ENCODE assay signal across 8 cellular contexts in the genomic region with DNA sequence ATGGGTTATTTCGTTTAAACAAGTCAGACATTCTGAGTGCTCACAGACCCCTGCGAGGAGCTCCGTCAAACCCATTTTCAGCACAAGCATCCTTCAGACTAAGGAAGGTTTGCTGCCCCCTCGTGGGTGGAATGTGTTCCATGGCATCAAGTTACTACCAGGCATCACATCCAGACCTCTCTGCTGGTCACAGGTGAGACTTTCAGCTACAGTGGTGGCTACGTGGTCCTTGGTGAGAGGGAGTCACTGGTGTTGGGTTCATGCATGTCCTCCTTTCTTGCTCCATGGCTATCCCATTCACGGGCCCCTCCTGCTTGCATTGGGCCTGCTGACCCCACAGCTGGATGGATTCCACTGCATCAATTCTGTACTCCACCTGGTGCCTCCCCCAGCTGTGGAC. TPM values are rescaled to one million over a fixed set of nuclear protein-coding genes. Genes with fewer than 3 reads are reported as not detected.
A peak's percentile ranks its signal among the peaks of the same experiment; 100 is the strongest.
DNase-seq lines count a peak whose midpoint lies in the region; ATAC-seq and TF ChIP-seq lines count a peak whose summit lies in the region.

No MANE protein-coding gene starts in this region.

- POLR2A ChIA-PET in HEK293 (lab: Yijun Ruan, JAX) = interaction anchor here (0.5 to 2.0 kb wide), 5 partner anchors 37 to 77 kb away, joined by 3 to 6 read pairs (median 3); partner anchors contain the start of genes MBOAT7, RPS9 and TSEN34

- no peak overlapping the region for H3K27ac Mint-ChIP-seq in activated T-cell treated with anti-CD3 and anti-CD28 coated beads, Interleukin-2, amount 50 U/mL, for 24 hours

- peak; percentile 82 for DNase-seq in OCI-M1 (lab: John Stamatoyannopoulos, UW)
- peak; percentile 77 for DNase-seq in activated T-cell treated with anti-CD3 and anti-CD28 coated beads, Interleukin-2, amount 50 U/mL, for 24 hours
- DNase-seq in fibroblast of the conjunctiva (ENCODE audit: low read depth) = peak; percentile 43
- peak in 31 of 56 donors; percentile 4 to 72 (median 35) for DNase-seq in nucleus accumbens (lab: John Stamatoyannopoulos, UW)
- DNase-seq in testis = peak; percentile 91

- H3K36me3 Mint-ChIP-seq in activated T-cell treated with anti-CD3 and anti-CD28 coated beads, Interleukin-2, amount 50 U/mL, for 24 hours (ENCODE audit: low read depth) = no peaks in the 10 kb centered on the region

- intact Hi-C loops in testis (cut with DNase I; ENCODE audit: low total_unique reads) = no loop called here

- no peak overlapping the region for H3K4me3 Mint-ChIP-seq in activated T-cell treated with anti-CD3 and anti-CD28 coated beads, Interleukin-2, amount 50 U/mL, for 24 hours

- H3K4me3 ChIP-seq in HEK293 (ENCODE audit: low read depth, low read length) (no peak overlapping the region), testis (no peak overlapping the region)

- no peaks in the 10 kb centered on the region for H3K4me1 ChIP-seq in HEK293 (ENCODE audit: control insufficient read depth, insufficient read depth, low read length)
- H3K4me1 ChIP-seq in testis = no peaks in the 10 kb centered on the region

- H3K9me3 ChIP-seq in HEK293 (ENCODE audit: control insufficient read depth, insufficient read depth, low read depth, low read length) (no peaks in the 10 kb centered on the region), testis (no peaks in the 10 kb centered on the region)

- H3K27me3 Mint-ChIP-seq in activated T-cell treated with anti-CD3 and anti-CD28 coated beads, Interleukin-2, amount 50 U/mL, for 24 hours = peaks cover 34% of the 10 kb centered on the region

- CTCF ChIA-PET in HEK293 (lab: Yijun Ruan, JAX) = interaction anchor here (0.5 to 4.0 kb wide), 50 partner anchors 8 to 1173 kb away, joined by 3 to 28 read pairs (median 6); partner anchors contain the start of genes LILRA6, LILRB5, MBOAT7 and TMC4

- no peak for TF ChIP-seq POLR2A in testis (IDR thresholded peaks at IDR 0.05)

- H3K4me1 Mint-ChIP-seq in activated T-cell treated with anti-CD3 and anti-CD28 coated beads, Interleukin-2, amount 50 U/mL, for 24 hours (ENCODE audit: low read depth) = peaks cover 2% of the 10 kb centered on the region

- ATAC-seq in GM18502 (IDR thresholded peaks at IDR 0.05; ENCODE audit: poor library complexity, unreplicated experiment) = no peak

- no peaks in the 10 kb centered on the region for H3K27me3 ChIP-seq in testis

- H3K36me3 ChIP-seq in HEK293 (ENCODE audit: control insufficient read depth in 2 of 2, insufficient read depth in 1 of 2, low read length in 2 of 2) (no peaks in the 10 kb centered on the region; a peak in 1 of 3 replicates), testis (ENCODE audit: low read depth, missing control alignments) (no peaks in the 10 kb centered on the region)

- no peaks in the 10 kb centered on the region for H3K9me3 Mint-ChIP-seq in activated T-cell treated with anti-CD3 and anti-CD28 coated beads, Interleukin-2, amount 50 U/mL, for 24 hours

- H3K27ac ChIP-seq in C4-2B (no peak overlapping the region), HEK293 (ENCODE audit: extremely low read depth, low read depth, low read length) (no peak overlapping the region), testis (no peak overlapping the region)

- TF ChIP-seq CTCF in C4-2B (conservative IDR thresholded peaks at IDR 0.05) = peak; percentile 86
- TF ChIP-seq CTCF in HEK293 (tag by site-specific recombination; IDR thresholded peaks at IDR 0.05) = peak; percentile 52
- peak; percentile 40 to 69 (median 52) for TF ChIP-seq CTCF in testis (IDR thresholded peaks at IDR 0.05)

- 15 to 17% methylated on average over 5 to 6 of the region's 6 CpGs for WGBS in testis, 2 donors

TF ChIP-seq in HEK293, 187 proteins besides CTCF, POLR2A, EP300 and RAD21:
- TF ChIP-seq, protein P1, sequence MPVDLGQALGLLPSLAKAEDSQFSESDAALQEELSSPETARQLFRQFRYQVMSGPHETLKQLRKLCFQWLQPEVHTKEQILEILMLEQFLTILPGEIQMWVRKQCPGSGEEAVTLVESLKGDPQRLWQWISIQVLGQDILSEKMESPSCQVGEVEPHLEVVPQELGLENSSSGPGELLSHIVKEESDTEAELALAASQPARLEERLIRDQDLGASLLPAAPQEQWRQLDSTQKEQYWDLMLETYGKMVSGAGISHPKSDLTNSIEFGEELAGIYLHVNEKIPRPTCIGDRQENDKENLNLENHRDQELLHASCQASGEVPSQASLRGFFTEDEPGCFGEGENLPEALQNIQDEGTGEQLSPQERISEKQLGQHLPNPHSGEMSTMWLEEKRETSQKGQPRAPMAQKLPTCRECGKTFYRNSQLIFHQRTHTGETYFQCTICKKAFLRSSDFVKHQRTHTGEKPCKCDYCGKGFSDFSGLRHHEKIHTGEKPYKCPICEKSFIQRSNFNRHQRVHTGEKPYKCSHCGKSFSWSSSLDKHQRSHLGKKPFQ (tag by site-specific recombination; IDR thresholded peaks at IDR 0.05) = no peak
- 0 out of 2 replicates have a peak, but pooled peaks have one; percentile 34 for TF ChIP-seq ZEB2 (tag by site-specific recombination; IDR thresholded peaks at IDR 0.05)

RNA-seq across cellular contexts. Expression of gene LILRB5, which starts 9.1 kb away (rescaled TPM):
- 1 to 10 TPM; 1.9 to 4.4 TPM for total RNA-seq in testis
- 8.7 TPM for polyA plus RNA-seq in testis (ENCODE audit: insufficient read depth, low read depth, low replicate concordance)

RNA-seq across cellular contexts. Expression of gene LILRB2, which starts 14.8 kb away (rescaled TPM):
- under 1 TPM; 0.71 to 0.99 TPM for total RNA-seq in testis
- polyA plus RNA-seq in testis (ENCODE audit: insufficient read depth, low read depth, low replicate concordance) = 3.0 TPM

RNA-seq across cellular contexts. Expression of gene LILRA6, which starts 23.5 kb away (rescaled TPM):
- 1 to 10 TPM in 1 of 2 donors, under 1 TPM in 1; 0.37 to 1.5 TPM for total RNA-seq in testis
- polyA plus RNA-seq in testis (ENCODE audit: insufficient read depth, low read depth, low replicate concordance) = 2.7 TPM

RNA-seq across cellular contexts. Expression of gene LILRB3, which starts 43.3 kb away (rescaled TPM):
- 10 to 100 TPM in 1 of 2 donors, 1 to 10 TPM in 1; 3.6 to 11.0 TPM for total RNA-seq in testis
- polyA plus RNA-seq in testis (ENCODE audit: insufficient read depth, low read depth, low replicate concordance) = 4.9 TPM

RNA-seq across cellular contexts. Expression of gene LILRA5, which starts 46.8 kb away (rescaled TPM):
- 1 to 10 TPM; 1.1 to 1.2 TPM for total RNA-seq in testis
- 1.4 TPM for polyA plus RNA-seq in testis (ENCODE audit: insufficient read depth, low read depth, low replicate concordance)

Comparison
In these comparisons a context has a peak if more than half of its experiments do, and no peak if none do; other contexts are left out.
1. DNase-seq: peak in every context shown above with its lines; median percentile 91 in testis; 82 in OCI-M1; 77 in activated T-cell treated with anti-CD3 and anti-CD28 coated beads, Interleukin-2, amount 50 U/mL, for 24 hours; 43 in fibroblast of the conjunctiva; 35 in nucleus accumbens.